ENCODE assay signal across 1 cellular context in the genomic region with DNA sequence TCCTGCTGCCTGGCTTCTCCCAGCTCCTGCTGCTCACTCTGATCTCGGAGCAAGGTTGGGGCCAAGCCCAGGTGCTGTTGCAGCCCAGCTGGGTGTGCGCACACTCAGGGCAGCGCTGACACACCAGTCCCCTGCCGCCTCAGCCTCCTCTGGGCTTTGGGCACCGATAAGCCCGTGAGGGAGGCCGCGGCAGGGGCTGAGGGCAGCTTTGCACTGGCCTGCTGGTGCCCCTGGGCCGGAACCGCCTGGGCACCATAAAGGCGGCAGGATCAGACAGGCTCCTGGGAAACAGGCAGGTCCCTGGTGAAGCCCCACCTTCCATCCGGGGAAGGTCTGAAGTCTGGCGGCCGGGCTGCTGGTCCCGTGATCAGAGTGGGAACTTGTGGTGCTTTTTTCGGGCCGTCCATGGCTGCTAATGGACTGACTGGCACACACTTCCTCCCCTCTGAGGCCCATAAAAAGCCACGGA.
TF ChIP-seq lines count a peak whose summit lies in the region.

No MANE protein-coding gene starts in this region.

TF ChIP-seq in IMR-90, 13 proteins besides CTCF, POLR2A, EP300 and RAD21:
- no peak for TF ChIP-seq NFE2L2 (IDR thresholded peaks at IDR 0.05; ENCODE audit: low read depth, low read length)
- TF ChIP-seq MXI1 (IDR thresholded peaks at IDR 0.05; ENCODE audit: borderline replicate concordance, low read depth, low read length): no peak
- no peak for TF ChIP-seq RCOR1 (IDR thresholded peaks at IDR 0.05; ENCODE audit: insufficient replicate concordance, low read length)
- TF ChIP-seq FOS (IDR thresholded peaks at IDR 0.05; ENCODE audit: low read depth, low read length): no peak
- no peak for TF ChIP-seq MAFK (IDR thresholded peaks at IDR 0.05; ENCODE audit: low read depth, low read length)
- TF ChIP-seq RFX5 (IDR thresholded peaks at IDR 0.05; ENCODE audit: low read depth, low read length): no peak
- TF ChIP-seq CEBPB (IDR thresholded peaks at IDR 0.05; ENCODE audit: low read depth, low read length): no peak
- TF ChIP-seq CHD1 (IDR thresholded peaks at IDR 0.05; ENCODE audit: low read depth, low read length): no peak
- TF ChIP-seq BHLHE40 (IDR thresholded peaks at IDR 0.05; ENCODE audit: low read depth, low read length): no peak
- no peak for TF ChIP-seq MAZ (IDR thresholded peaks at IDR 0.05; ENCODE audit: borderline replicate concordance, low read depth, low read length)
- TF ChIP-seq, protein P1, sequence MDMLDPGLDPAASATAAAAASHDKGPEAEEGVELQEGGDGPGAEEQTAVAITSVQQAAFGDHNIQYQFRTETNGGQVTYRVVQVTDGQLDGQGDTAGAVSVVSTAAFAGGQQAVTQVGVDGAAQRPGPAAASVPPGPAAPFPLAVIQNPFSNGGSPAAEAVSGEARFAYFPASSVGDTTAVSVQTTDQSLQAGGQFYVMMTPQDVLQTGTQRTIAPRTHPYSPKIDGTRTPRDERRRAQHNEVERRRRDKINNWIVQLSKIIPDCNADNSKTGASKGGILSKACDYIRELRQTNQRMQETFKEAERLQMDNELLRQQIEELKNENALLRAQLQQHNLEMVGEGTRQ (IDR thresholded peaks at IDR 0.05; ENCODE audit: low read depth, low read length): no peak
- TF ChIP-seq SMC3 (IDR thresholded peaks at IDR 0.05; ENCODE audit: low read depth, low read length): no peak
TF ChIP-seq in IMR-90: peak in this region for 0.
